16 cellular contexts compared by ENCODE assay signal in genomic region chr4:168769416-168769815, GRCh38.
DNase-seq lines count a peak whose midpoint lies in the region; ATAC-seq, FAIRE-seq and TF ChIP-seq lines count a peak whose summit lies in the region.
"Had no signal": no experiment of that assay in that cellular context is flagged by ENCODE, and none has a peak within 500 bp of the region (broad histone marks: within the 10 kb centered on the region; RNA-seq: fewer than 3 reads in every experiment).

No MANE protein-coding gene starts in this region.

- no peak for DNase-seq in right lobe of liver
- DNase-seq in HepG2 (ENCODE audit: low spot score), result no peak
- DNase-seq in esophagus squamous epithelium (lab: John Stamatoyannopoulos, UW), result no peak
- no peak for DNase-seq in activated CD4-positive, alpha-beta memory T cell treated with anti-CD3 and anti-CD28 coated beads, Interleukin-2, amount 10 ng/mL, durations not matched to agents 7 days and 5 days
- no peak for DNase-seq in activated T-helper 1 cell treated with anti-CD3 and anti-CD28 coated beads, Interleukin-12 subunit alpha, Interleukin-12 subunit beta, Interleukin-2, Interleukin-4 antibody, amounts not matched to agents 30 ng/mL and 10 ng/mL and 1 ng/mL, durations not matched to agents 14 hours and 24 hours and 36 hours (ENCODE audit: low spot score)
- DNase-seq in NCI-H345 treated with DMSO at 0.1 percent for 48 hours (lab: John Stamatoyannopoulos, UW; ENCODE audit: unreplicated experiment), result no peak
- DNase-seq: DMS153, H9, NCI-H2081 treated with DMSO at 0.1 percent for 48 hours, OCI-M1, testis had no signal

- CTCF ChIA-PET in HepG2 (lab: Yijun Ruan, JAX; ENCODE audit: low intra/inter-chr PET ratio, low total read pairs), result no interaction called here
- CTCF ChIA-PET in activated CD4-positive, alpha-beta memory T cell treated with anti-CD3 and anti-CD28 coated beads, Interleukin-2, amount 10 ng/mL, durations not matched to agents 7 days and 5 days (lab: Charles Lee), result no interaction called here

- no peaks in the 10 kb centered on the region for H3K36me3 Mint-ChIP-seq in activated CD4-positive, alpha-beta memory T cell treated with anti-CD3 and anti-CD28 coated beads, Interleukin-2, amount 10 ng/mL, durations not matched to agents 7 days and 5 days (ENCODE audit: low read depth)
- H3K36me3 Mint-ChIP-seq in activated T-helper 1 cell treated with anti-CD3 and anti-CD28 coated beads, Interleukin-12 subunit alpha, Interleukin-12 subunit beta, Interleukin-2, Interleukin-4 antibody, amounts not matched to agents 30 ng/mL and 10 ng/mL and 1 ng/mL, durations not matched to agents 14 hours and 24 hours and 36 hours (ENCODE audit: low read depth), result no peaks in the 10 kb centered on the region
- H3K36me3 Mint-ChIP-seq: IgD-negative memory B cell had no signal

- H2AFZ ChIP-seq in HepG2 (ENCODE audit: low read length), result no peak overlapping the region

- H3K79me2 ChIP-seq in HepG2 (ENCODE audit: insufficient read depth, low read length), result no peaks in the 10 kb centered on the region

- TF ChIP-seq EP300 in HepG2 (IDR thresholded peaks at IDR 0.05; ENCODE audit: low read depth in 2 of 2, low read length in 2 of 2) (no peak), HepG2 (CRISPR knock-in tag; IDR thresholded peaks at IDR 0.05; ENCODE audit: borderline replicate concordance) (no peak)

- H3K4me3 ChIP-seq in right lobe of liver (no peak overlapping the region), HepG2 (replicated peaks in 1 of 3; ENCODE audit: insufficient read depth in 1 of 3, low read depth in 2 of 3, low read length in 3 of 3) (no peak overlapping the region), esophagus squamous epithelium (no peak overlapping the region), muscle layer of colon (ENCODE audit: low read depth in 1 of 2, low read length in 2 of 2) (no peak overlapping the region)
- H3K4me3 ChIP-seq: lung, testis had no signal

- no TSS peak for BruUV-seq in HepG2 (replicated peaks; lab: Mats Ljungman, UMichigan)

- TF ChIP-seq CTCF in right lobe of liver (IDR thresholded peaks at IDR 0.05) (no peak), HepG2 (CRISPR knock-in tag; IDR thresholded peaks at IDR 0.05) (no peak), esophagus squamous epithelium (IDR thresholded peaks at IDR 0.05) (no peak)

- TF ChIP-seq POLR2A in right lobe of liver (IDR thresholded peaks at IDR 0.05), result no peak
- TF ChIP-seq POLR2A in HepG2 (IDR thresholded peaks at IDR 0.05; ENCODE audit: insufficient read depth in 1 of 2, low read depth in 2 of 2, low read length in 2 of 2), result no peak
- TF ChIP-seq POLR2A in esophagus squamous epithelium (IDR thresholded peaks at IDR 0.05), result no peak

- no peak overlapping the region for H3K27ac Mint-ChIP-seq in activated CD4-positive, alpha-beta memory T cell treated with anti-CD3 and anti-CD28 coated beads, Interleukin-2, amount 10 ng/mL, durations not matched to agents 7 days and 5 days
- H3K27ac Mint-ChIP-seq in activated T-helper 1 cell treated with anti-CD3 and anti-CD28 coated beads, Interleukin-12 subunit alpha, Interleukin-12 subunit beta, Interleukin-2, Interleukin-4 antibody, amounts not matched to agents 30 ng/mL and 10 ng/mL and 1 ng/mL, durations not matched to agents 14 hours and 24 hours and 36 hours, result no peak overlapping the region
- H3K27ac Mint-ChIP-seq: H9; IgD-negative memory B cell; T-helper 1 cell treated with Interleukin-12 subunit alpha and Interleukin-12 subunit beta and Interleukin-4 antibody, amounts not matched to agents 30 μg/mL and 1 μg/mL, for 36 hours had no signal

- H3K9ac ChIP-seq in HepG2 (ENCODE audit: insufficient read depth, low read depth, low read length) (no peak overlapping the region), muscle layer of colon (ENCODE audit: low read length) (no peak overlapping the region)

- intact Hi-C loops in right lobe of liver (cut with DNase I), result no loop called here
- intact Hi-C loops in HepG2 (cut with micrococcal nuclease; ENCODE audit: unreplicated experiment), result no loop called here
- intact Hi-C loops in esophagus squamous epithelium (cut with DNase I), result no loop called here
- intact Hi-C loops in activated T-helper 1 cell treated with anti-CD3 and anti-CD28 coated beads, Interleukin-12 subunit alpha, Interleukin-12 subunit beta, Interleukin-2, Interleukin-4 antibody, amounts not matched to agents 30 ng/mL and 10 ng/mL and 1 ng/mL, durations not matched to agents 14 hours and 24 hours and 36 hours (cut with micrococcal nuclease), result no loop called here

- POLR2A ChIA-PET in HepG2 (lab: Yijun Ruan, JAX), result no interaction called here
- POLR2A ChIA-PET in activated CD4-positive, alpha-beta memory T cell treated with anti-CD3 and anti-CD28 coated beads, Interleukin-2, amount 10 ng/mL, durations not matched to agents 7 days and 5 days (lab: Charles Lee), result no interaction called here

- no peaks in the 10 kb centered on the region for H4K20me1 ChIP-seq in HepG2 (ENCODE audit: insufficient read depth, low read length)

- H3K36me3 ChIP-seq in right lobe of liver, result no peaks in the 10 kb centered on the region
- H3K36me3 ChIP-seq in HepG2 (replicated peaks in 1 of 2; ENCODE audit: control insufficient read depth in 1 of 2, insufficient read depth in 2 of 2, low read length in 2 of 2), result no peaks in the 10 kb centered on the region
- H3K36me3 ChIP-seq in esophagus squamous epithelium, result no peaks in the 10 kb centered on the region
- H3K36me3 ChIP-seq in muscle layer of colon (ENCODE audit: insufficient read depth, low read length), result no peaks in the 10 kb centered on the region

- H3K9me3 Mint-ChIP-seq in activated CD4-positive, alpha-beta memory T cell treated with anti-CD3 and anti-CD28 coated beads, Interleukin-2, amount 10 ng/mL, durations not matched to agents 7 days and 5 days, result no peaks in the 10 kb centered on the region
- no peaks in the 10 kb centered on the region for H3K9me3 Mint-ChIP-seq in activated T-helper 1 cell treated with anti-CD3 and anti-CD28 coated beads, Interleukin-12 subunit alpha, Interleukin-12 subunit beta, Interleukin-2, Interleukin-4 antibody, amounts not matched to agents 30 ng/mL and 10 ng/mL and 1 ng/mL, durations not matched to agents 14 hours and 24 hours and 36 hours
- H3K9me3 Mint-ChIP-seq: H9; T-helper 1 cell treated with Interleukin-12 subunit alpha and Interleukin-12 subunit beta and Interleukin-4 antibody, amounts not matched to agents 30 μg/mL and 1 μg/mL, for 36 hours had no signal

- H3K9me3 ChIP-seq in right lobe of liver (no peaks in the 10 kb centered on the region), HepG2 (ENCODE audit: low read length) (no peaks in the 10 kb centered on the region), esophagus squamous epithelium (no peaks in the 10 kb centered on the region), muscle layer of colon (ENCODE audit: low read length) (no peaks in the 10 kb centered on the region)
- H3K9me3 ChIP-seq: testis had no signal

- ATAC-seq in right lobe of liver (peak in 3 of 4 donors; percentile 15 to 52 (median 19)), HepG2 (no peak), GM18873 (IDR thresholded peaks at IDR 0.05; ENCODE audit: low FRiP score, unreplicated experiment) (no peak)

- H3K4me1 Mint-ChIP-seq in activated CD4-positive, alpha-beta memory T cell treated with anti-CD3 and anti-CD28 coated beads, Interleukin-2, amount 10 ng/mL, durations not matched to agents 7 days and 5 days, result no peaks in the 10 kb centered on the region
- H3K4me1 Mint-ChIP-seq in activated T-helper 1 cell treated with anti-CD3 and anti-CD28 coated beads, Interleukin-12 subunit alpha, Interleukin-12 subunit beta, Interleukin-2, Interleukin-4 antibody, amounts not matched to agents 30 ng/mL and 10 ng/mL and 1 ng/mL, durations not matched to agents 14 hours and 24 hours and 36 hours (ENCODE audit: low read depth), result no peaks in the 10 kb centered on the region
- H3K4me1 Mint-ChIP-seq: H9, IgD-negative memory B cell had no signal

- H3K27me3 ChIP-seq in right lobe of liver (no peaks in the 10 kb centered on the region), HepG2 (ENCODE audit: control insufficient read depth in 1 of 2, insufficient read depth in 2 of 2, low read length in 2 of 2) (peaks cover 0 to 3% of the 10 kb centered on the region in 2 experiments; a peak in 2 of 5 replicates), esophagus squamous epithelium (no peaks in the 10 kb centered on the region), muscle layer of colon (ENCODE audit: control insufficient read depth in 1 of 2, insufficient read depth in 2 of 2, low read length in 2 of 2) (no peaks in the 10 kb centered on the region)
- H3K27me3 ChIP-seq: testis had no signal

- no peaks in the 10 kb centered on the region for H3K4me1 ChIP-seq in right lobe of liver
- no peaks in the 10 kb centered on the region for H3K4me1 ChIP-seq in HepG2 (ENCODE audit: insufficient read depth, low read length)
- peaks cover 13 to 75% (median 32%) of the 10 kb centered on the region in 3 donors for H3K4me1 ChIP-seq in esophagus squamous epithelium
- peaks cover 24% of the 10 kb centered on the region for H3K4me1 ChIP-seq in muscle layer of colon (ENCODE audit: insufficient read depth, low read length)

- FAIRE-seq in HepG2 (lab: Jason Lieb, UNC), result no peak

- H3K4me2 ChIP-seq in HepG2 (ENCODE audit: low read depth, low read length), result no peak overlapping the region

- WGBS in right lobe of liver (ENCODE audit: insufficient coverage, low coverage, low lambda C conversion rate, missing lambda C conversion rate), result 68% methylated on average over 2 of the region's 4 CpGs
- 36% methylated on average over 3 of the region's 4 CpGs for WGBS in HepG2 (ENCODE audit: low lambda C conversion rate)
- WGBS in esophagus squamous epithelium, 2 donors, result 54 to 59% methylated on average over 4 of the region's 4 CpGs

- H3K27me3 Mint-ChIP-seq in activated CD4-positive, alpha-beta memory T cell treated with anti-CD3 and anti-CD28 coated beads, Interleukin-2, amount 10 ng/mL, durations not matched to agents 7 days and 5 days, result peaks cover 8% of the 10 kb centered on the region
- peaks cover 12% of the 10 kb centered on the region for H3K27me3 Mint-ChIP-seq in activated T-helper 1 cell treated with anti-CD3 and anti-CD28 coated beads, Interleukin-12 subunit alpha, Interleukin-12 subunit beta, Interleukin-2, Interleukin-4 antibody, amounts not matched to agents 30 ng/mL and 10 ng/mL and 1 ng/mL, durations not matched to agents 14 hours and 24 hours and 36 hours (ENCODE audit: insufficient read depth)

- H3K27ac ChIP-seq in right lobe of liver, result no peak overlapping the region
- H3K27ac ChIP-seq in HepG2 (ENCODE audit: extremely low read length, insufficient read depth, low read length), result no peak overlapping the region
- H3K27ac ChIP-seq in esophagus squamous epithelium, result peak overlapping the region in 3 of 4 donors; percentile 59 to 69 (median 64)
- peak overlapping the region; percentile 59 for H3K27ac ChIP-seq in muscle layer of colon (ENCODE audit: low read depth, low read length)

- in situ Hi-C loops in HepG2 (cut with HindIII; ENCODE audit: extremely low pct_ligation_motif_present, low pct_unique_long_range_greater_than_20kb), result no loop called here

- H3K4me3 Mint-ChIP-seq in activated CD4-positive, alpha-beta memory T cell treated with anti-CD3 and anti-CD28 coated beads, Interleukin-2, amount 10 ng/mL, durations not matched to agents 7 days and 5 days, result no peak overlapping the region
- no peak overlapping the region for H3K4me3 Mint-ChIP-seq in activated T-helper 1 cell treated with anti-CD3 and anti-CD28 coated beads, Interleukin-12 subunit alpha, Interleukin-12 subunit beta, Interleukin-2, Interleukin-4 antibody, amounts not matched to agents 30 ng/mL and 10 ng/mL and 1 ng/mL, durations not matched to agents 14 hours and 24 hours and 36 hours
- H3K4me3 Mint-ChIP-seq: H9; IgD-negative memory B cell; T-helper 1 cell treated with Interleukin-12 subunit alpha and Interleukin-12 subunit beta and Interleukin-4 antibody, amounts not matched to agents 30 μg/mL and 1 μg/mL, for 36 hours had no signal

- TF ChIP-seq RAD21 in HepG2 (CRISPR knock-in tag; IDR thresholded peaks at IDR 0.05), result no peak

Comparison
In these comparisons a context has a peak if more than half of its experiments do, and no peak if none do; other contexts are left out.
1. ATAC-seq: peak in right lobe of liver (3 of 4); none in HepG2 (single experiment) and GM18873 (single experiment).
2. H3K27ac ChIP-seq: peak in esophagus squamous epithelium (3 of 4) and muscle layer of colon (single experiment); none in right lobe of liver (0 of 3) and HepG2 (single experiment).